ENCODE assay signal across 31 cellular contexts in the genomic region with DNA sequence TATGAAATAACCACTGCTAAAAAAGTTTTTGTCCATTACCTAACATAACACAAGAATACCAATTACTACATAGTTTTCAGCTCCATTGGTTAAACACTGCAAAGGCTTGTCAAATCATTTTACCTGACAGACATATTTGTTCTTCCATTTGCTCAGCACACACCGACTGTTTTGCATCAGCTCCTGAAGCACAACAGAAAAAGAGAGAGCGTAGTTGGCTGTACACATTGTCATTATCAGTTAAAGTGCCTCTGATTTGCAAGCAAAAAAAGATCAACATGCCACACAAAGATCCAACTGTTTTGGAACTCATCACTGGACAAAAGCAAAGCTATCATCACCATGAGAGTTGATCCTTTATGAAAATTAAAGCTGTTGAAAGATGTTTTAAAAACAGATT.
DNase-seq lines count a peak whose midpoint lies in the region; ATAC-seq, FAIRE-seq and TF ChIP-seq lines count a peak whose summit lies in the region.
"Had no signal": no experiment of that assay in that cellular context is flagged by ENCODE, and none has a peak within 500 bp of the region (broad histone marks: within the 10 kb centered on the region; RNA-seq: fewer than 3 reads in every experiment).

No MANE protein-coding gene starts in this region.

- H3K9ac ChIP-seq in keratinocyte (ENCODE audit: control insufficient read depth, extremely low read depth, insufficient read depth, low read length): no peak overlapping the region
- H3K9ac ChIP-seq: KMS-11 had no signal

- H3K4me2 ChIP-seq in keratinocyte (ENCODE audit: control insufficient read depth, extremely low read depth, insufficient read depth, low read depth, low read length): peak overlapping the region; percentile 12
- H3K4me2 ChIP-seq: KMS-11 had no signal

- peaks cover 0 to 3% (median 0%) of the 10 kb centered on the region in 9 donors for H3K36me3 ChIP-seq in heart left ventricle
- H3K36me3 ChIP-seq in keratinocyte (ENCODE audit: control insufficient read depth in 2 of 2, extremely low read depth in 1 of 2, insufficient read depth in 2 of 2, low read length in 2 of 2): no peaks in the 10 kb centered on the region
- H3K36me3 ChIP-seq: BE2C, MG63, ovary, Peyer's patch, transverse colon, WERI-Rb-1 had no signal

- ATAC-seq in heart left ventricle (peak; percentile 52 to 68 (median 62)), HG03460 (IDR thresholded peaks at IDR 0.05; ENCODE audit: unreplicated experiment) (no peak)
- ATAC-seq: naive thymus-derived CD4-positive, alpha-beta T cell had no signal

- H3K27ac ChIP-seq in heart left ventricle: peak overlapping the region in 4 of 12 donors; percentile 1 to 21 (median 10)
- no peak overlapping the region for H3K27ac ChIP-seq in keratinocyte (ENCODE audit: control insufficient read depth, insufficient read depth, low read length)
- H3K27ac ChIP-seq in substantia nigra (ENCODE audit: low read depth, low read length, poor library complexity, severe bottlenecking): peak overlapping the region; percentile 8
- H3K27ac ChIP-seq: KMS-11, Peyer's patch, transverse colon, WERI-Rb-1 had no signal

- dilution Hi-C loops in keratinocyte (cut with MboI; ENCODE audit: extremely low pct_ligation_motif_present, low sequenced_read_pairs): no loop called here

- TF ChIP-seq POLR2A in heart left ventricle (IDR thresholded peaks at IDR 0.05): no peak

- H2AFZ ChIP-seq in keratinocyte (ENCODE audit: control insufficient read depth, low read length): no peak overlapping the region

- no peaks in the 10 kb centered on the region for H3K79me2 ChIP-seq in keratinocyte (ENCODE audit: control insufficient read depth, insufficient read depth, low read length)

- H3K4me1 ChIP-seq in heart left ventricle (peaks cover 0 to 6% (median 0%) of the 10 kb centered on the region in 12 donors), keratinocyte (ENCODE audit: control insufficient read depth, extremely low read depth, insufficient read depth, low read length) (no peaks in the 10 kb centered on the region)
- H3K4me1 ChIP-seq: BE2C, Peyer's patch, transverse colon had no signal

- TF ChIP-seq CTCF in heart left ventricle (IDR thresholded peaks at IDR 0.05): no peak
- TF ChIP-seq CTCF in keratinocyte (optimal IDR thresholded peaks at IDR 0.05 in 1 of 3, IDR thresholded peaks at IDR 0.05 in 1 of 3, conservative IDR thresholded peaks at IDR 0.05 in 1 of 3; ENCODE audit: extremely low read depth in 1 of 3, insufficient read depth in 2 of 3, low read length in 3 of 3): no peak

- DNase-seq in heart left ventricle (no peak), cardiac septum (ENCODE audit: low spot score) (no peak), astrocyte of the hippocampus (ENCODE audit: low read depth, low spot score) (peak; percentile 46), keratinocyte (ENCODE audit: low read depth, low spot score) (no peak), substantia nigra (lab: John Stamatoyannopoulos, UW) (peak in 2 of 49 donors; percentile 2 to 21), hepatic stellate cell (ENCODE audit: low spot score) (no peak), posterior vena cava (ENCODE audit: low spot score) (no peak)
- DNase-seq: activated CD4-positive, alpha-beta T cell treated with anti-CD3 and anti-CD28 coated beads for 4 hours; activated effector memory CD4-positive, alpha-beta T cell treated with anti-CD3 and anti-CD28 coated beads, Interleukin-2, amount 50 U/mL, for 16 hours; activated T-cell treated with anti-CD3 and anti-CD28 coated beads for 4 hours; anterior cingulate cortex; BE2C; CD8-positive, alpha-beta memory T cell; DMS 273 treated with DMSO at 0.1 percent for 48 hours; GOT3; islet precursor cell; MG63; naive thymus-derived CD4-positive, alpha-beta T cell; NCI-H1105 treated with DMSO at 0.1 percent for 48 hours; NCI-H2029 treated with DMSO at 0.1 percent for 48 hours; NCI-H2227 treated with DMSO at 0.1 percent for 48 hours; ovary; Peyer's patch; stimulated activated CD4-positive, alpha-beta T cell treated with anti-CD3 and anti-CD28 coated beads, Interleukin-4, amount 100 ng/mL, for 4 hours; transverse colon; WERI-Rb-1 had no signal

- no peaks in the 10 kb centered on the region for H3K9me3 ChIP-seq in heart left ventricle
- H3K9me3 ChIP-seq in keratinocyte (ENCODE audit: control insufficient read depth, low read depth, low read length): no peaks in the 10 kb centered on the region
- H3K9me3 ChIP-seq: BE2C, MG63, ovary, Peyer's patch, transverse colon had no signal

- no peaks in the 10 kb centered on the region for H3K9me1 ChIP-seq in keratinocyte (ENCODE audit: control insufficient read depth, extremely low read depth, insufficient read depth, low read length)

- intact Hi-C loops in heart left ventricle (cut with DNase I) (no loop called here), cardiac septum (cut with DNase I) (no loop called here), posterior vena cava (cut with DNase I) (no loop called here)

- H3K4me3 ChIP-seq in heart left ventricle (peak overlapping the region in 4 of 12 donors; percentile 13 to 28 (median 14)), keratinocyte (ENCODE audit: control insufficient read depth in 2 of 3, extremely low read depth in 1 of 3, insufficient read depth in 2 of 3, low read depth in 1 of 3, low read length in 3 of 3) (no peak overlapping the region)
- H3K4me3 ChIP-seq: MG63, ovary, Peyer's patch, transverse colon had no signal

- WGBS in heart left ventricle, 4 donors: 46 to 54% (median 49%) methylated on average over 2 of the region's 2 CpGs

- no peak for FAIRE-seq in keratinocyte (lab: Jason Lieb, UNC)
- FAIRE-seq: bronchial epithelial cell, GM18507, GM19239 had no signal

- H3K27me3 ChIP-seq in heart left ventricle (no peaks in the 10 kb centered on the region), keratinocyte (ENCODE audit: control insufficient read depth, extremely low read depth, insufficient read depth, low read length) (no peaks in the 10 kb centered on the region)
- H3K27me3 ChIP-seq: BE2C, MG63, ovary, Peyer's patch, transverse colon had no signal

- H4K20me1 ChIP-seq in keratinocyte (ENCODE audit: control insufficient read depth, extremely low read depth, insufficient read depth, low read length): no peaks in the 10 kb centered on the region
